In the genomic region with DNA sequence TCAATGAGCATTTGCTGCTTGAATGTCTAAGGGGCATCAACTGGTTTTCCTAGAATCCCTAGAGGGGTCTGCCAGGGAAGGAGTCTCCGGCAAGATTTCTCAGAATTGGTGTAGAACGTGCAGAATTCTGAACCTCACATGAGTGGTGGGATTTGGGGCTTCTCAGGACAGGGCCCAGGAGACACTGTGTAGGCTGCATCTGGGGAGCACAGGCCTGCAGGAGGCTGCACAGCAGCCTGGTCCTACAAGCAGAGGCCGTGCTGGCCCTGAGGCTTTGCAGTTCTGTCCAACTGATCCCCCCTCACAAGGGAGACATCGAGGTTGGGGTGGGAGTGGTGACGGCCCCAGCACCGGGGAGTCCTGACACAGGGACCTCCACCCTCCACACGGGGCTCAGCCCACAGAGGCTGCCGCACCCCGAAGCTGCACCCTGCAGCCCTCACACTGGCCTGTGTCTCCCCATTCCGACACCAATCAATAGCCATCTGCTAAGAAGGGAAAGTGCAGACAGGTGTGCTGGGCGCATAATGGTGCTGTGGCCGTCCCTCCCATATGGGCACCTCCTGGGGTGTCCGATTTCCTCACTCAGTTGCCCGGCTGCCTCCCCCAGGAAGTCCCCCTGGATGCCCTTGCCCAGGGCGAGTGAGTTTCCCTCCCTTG, we compare ENCODE assay signal across 33 cellular contexts.
"Had no signal": no experiment of that assay in that cellular context is flagged by ENCODE, and none has a peak within 500 bp of the region (broad histone marks: within the 10 kb centered on the region; RNA-seq: fewer than 3 reads in every experiment).

No MANE protein-coding gene starts in this region.

- ATAC-seq: activated CD4-positive, CD25-positive, alpha-beta regulatory T cell treated with anti-CD3 and anti-CD28 coated beads, Interleukin-2, amount 50 U/mL, for 24 hours; activated T-helper 17 cell treated with anti-CD3 and anti-CD28 coated beads, Interleukin-2, amount 50 U/mL, for 72 hours; foreskin keratinocyte; heart left ventricle; right lobe of liver had no signal

- H3K36me3 Mint-ChIP-seq: immature natural killer cell had no signal

- H3K9me3 ChIP-seq: esophagus muscularis mucosa, heart left ventricle, neutrophil, ovary, right lobe of liver, suprapubic skin, tibial artery had no signal

- H3K36me3 ChIP-seq: esophagus muscularis mucosa, heart left ventricle, neutrophil, ovary, right lobe of liver, suprapubic skin, tibial artery had no signal

- H3K4me3 ChIP-seq: esophagus muscularis mucosa, heart left ventricle, ovary, right lobe of liver, suprapubic skin, tibial artery had no signal

- DNase-seq: activated CD4-positive, alpha-beta T cell treated with anti-CD3 and anti-CD28 coated beads for 48 hours; activated CD4-positive, alpha-beta T cell treated with anti-CD3 and anti-CD28 coated beads, Interleukin-2, amount 50 U/mL, for 48 hours; activated CD8-positive, alpha-beta memory T cell treated with anti-CD3 and anti-CD28 coated beads for 24 hours; activated gamma-delta T cell treated with Interleukin-2 at 50 U/mL for 16 hours; activated naive CD4-positive, alpha-beta T cell treated with anti-CD3 and anti-CD28 coated beads, Interleukin-2, amount 50 U/mL, for 16 hours; activated T-cell treated with anti-CD3 and anti-CD28 coated beads, Interleukin-2, amount 50 U/mL, for 24 hours; amygdala; central memory CD4-positive, alpha-beta T cell; dermis blood vessel endothelial cell; effector CD4-positive, alpha-beta T cell; foreskin keratinocyte; hypothalamus; immature natural killer cell; kidney; mesenchymal stem cell; ovary; right lobe of liver; stimulated activated CD4-positive, alpha-beta T cell treated with anti-CD3 and anti-CD28 coated beads, Interleukin-12 subunit alpha, Interleukin-12 subunit beta, amount 100 ng/mL, for 4 hours; stimulated activated CD4-positive, alpha-beta T cell treated with anti-CD3 and anti-CD28 coated beads, Interleukin-4, amount 100 ng/mL, for 1 hour; stimulated activated naive CD4-positive, alpha-beta T cell; SW 1271; T-helper 9 cell had no signal

- H3K27ac ChIP-seq: esophagus muscularis mucosa, foreskin keratinocyte, heart left ventricle, neutrophil, ovary, right lobe of liver, suprapubic skin, tibial artery, VCaP had no signal

- H3K4me1 ChIP-seq: esophagus muscularis mucosa, foreskin keratinocyte, heart left ventricle, right lobe of liver, suprapubic skin, tibial artery had no signal

- H3K27ac Mint-ChIP-seq: activated T-cell treated with anti-CD3 and anti-CD28 coated beads, Interleukin-2, amount 50 U/mL, for 24 hours; activated T-helper 17 cell treated with anti-CD3 and anti-CD28 coated beads, Interleukin-2, amount 50 U/mL, for 72 hours; immature natural killer cell; nephron; progenitor cell of endocrine pancreas; T-helper 1 cell treated with Interleukin-12 subunit alpha and Interleukin-12 subunit beta and Interleukin-4 antibody, amounts not matched to agents 30 μg/mL and 1 μg/mL, for 36 hours had no signal

- H3K27me3 ChIP-seq: foreskin keratinocyte, ovary, right lobe of liver had no signal

- H3K4me1 Mint-ChIP-seq: activated T-helper 17 cell treated with anti-CD3 and anti-CD28 coated beads, Interleukin-2, amount 50 U/mL, for 72 hours; immature natural killer cell; nephron had no signal

- H3K9me3 Mint-ChIP-seq: activated T-cell treated with anti-CD3 and anti-CD28 coated beads, Interleukin-2, amount 50 U/mL, for 24 hours; activated T-helper 17 cell treated with anti-CD3 and anti-CD28 coated beads, Interleukin-2, amount 50 U/mL, for 72 hours; immature natural killer cell; nephron; T-helper 1 cell treated with Interleukin-12 subunit alpha and Interleukin-12 subunit beta and Interleukin-4 antibody, amounts not matched to agents 30 μg/mL and 1 μg/mL, for 36 hours had no signal

- H3K4me3 Mint-ChIP-seq: activated T-cell treated with anti-CD3 and anti-CD28 coated beads, Interleukin-2, amount 50 U/mL, for 24 hours; activated T-helper 17 cell treated with anti-CD3 and anti-CD28 coated beads, Interleukin-2, amount 50 U/mL, for 72 hours; immature natural killer cell; T-helper 1 cell treated with Interleukin-12 subunit alpha and Interleukin-12 subunit beta and Interleukin-4 antibody, amounts not matched to agents 30 μg/mL and 1 μg/mL, for 36 hours had no signal
